16 cellular contexts compared by ENCODE assay signal in genomic region chr22:21917206-21917958, GRCh38. TPM values are rescaled to one million over a fixed set of nuclear protein-coding genes. Genes with fewer than 3 reads are reported as not detected.
DNase-seq lines count a peak whose midpoint lies in the region; ATAC-seq, FAIRE-seq and TF ChIP-seq lines count a peak whose summit lies in the region.
"Had no signal": no experiment of that assay in that cellular context is flagged by ENCODE, and none has a peak within 500 bp of the region (broad histone marks: within the 10 kb centered on the region; RNA-seq: fewer than 3 reads in every experiment).

No MANE protein-coding gene starts in this region.

- peak; percentile 15 to 28; a peak in 2 of 4 replicates for TF ChIP-seq RAD21 in H1 (IDR thresholded peaks at IDR 0.05 in 1 of 2, conservative IDR thresholded peaks at IDR 0.05 in 1 of 2; ENCODE audit: low read depth in 2 of 2, low read length in 2 of 2)

- H3K23me2 ChIP-seq in H1 (ENCODE audit: low read depth, low read length), result no peaks in the 10 kb centered on the region

- H3K4me3 Mint-ChIP-seq in activated CD4-positive, alpha-beta T cell treated with anti-CD3 and anti-CD28 coated beads for 36 hours, result no peak overlapping the region
- H3K4me3 Mint-ChIP-seq: activated T-helper 1 cell treated with anti-CD3 and anti-CD28 coated beads, Interleukin-12 subunit alpha, Interleukin-12 subunit beta, Interleukin-2, Interleukin-4 antibody, amounts not matched to agents 30 ng/mL and 10 ng/mL and 1 ng/mL, durations not matched to agents 14 hours and 24 hours and 36 hours had no signal

- TF ChIP-seq EP300 in H1 (IDR thresholded peaks at IDR 0.05; ENCODE audit: borderline replicate concordance in 1 of 2, low read depth in 2 of 2, low read length in 2 of 2), result no peak

- no peaks in the 10 kb centered on the region for H4K20me1 ChIP-seq in H1 (replicated peaks in 1 of 2; ENCODE audit: control insufficient read depth in 1 of 2, insufficient read depth in 2 of 2, low read length in 2 of 2)

- H3K9me3 Mint-ChIP-seq in activated CD4-positive, alpha-beta T cell treated with anti-CD3 and anti-CD28 coated beads for 36 hours (ENCODE audit: low read depth), result no peaks in the 10 kb centered on the region
- H3K9me3 Mint-ChIP-seq: activated T-helper 1 cell treated with anti-CD3 and anti-CD28 coated beads, Interleukin-12 subunit alpha, Interleukin-12 subunit beta, Interleukin-2, Interleukin-4 antibody, amounts not matched to agents 30 ng/mL and 10 ng/mL and 1 ng/mL, durations not matched to agents 14 hours and 24 hours and 36 hours had no signal

- no peak overlapping the region; the same call in 1 of the 2 replicates for H2AK5ac ChIP-seq in H1 (ENCODE audit: low read depth, low read length)

- H3K23ac ChIP-seq in H1 (ENCODE audit: insufficient read length), result no peak overlapping the region

- H2BK5ac ChIP-seq in H1 (ENCODE audit: low read depth, low read length), result no peak overlapping the region; the same call in 1 of the 2 replicates

- intact Hi-C loops in Right ventricle myocardium superior (cut with DNase I) (no loop called here), left ventricle myocardium inferior (cut with micrococcal nuclease) (no loop called here), right lobe of liver (cut with DNase I) (no loop called here), uterus (cut with DNase I; ENCODE audit: low total_unique reads) (no loop called here), breast epithelium (cut with DNase I; ENCODE audit: low total_unique reads) (loop anchor here (5.0 kb wide), 1 partner anchor 745 kb away; no protein-coding TSS in a partner anchor)
- intact Hi-C loops in activated CD4-positive, alpha-beta T cell treated with anti-CD3 and anti-CD28 coated beads for 36 hours (cut with DNase I, micrococcal nuclease), result no loop called here

- no peak overlapping the region for H3K56ac ChIP-seq in H1 (replicated peaks; ENCODE audit: insufficient read length, low read depth, low read length)

- H3K18ac ChIP-seq in H1 (ENCODE audit: extremely low read depth, low read length), result peak overlapping the region; percentile 78

- H3K27me3 ChIP-seq in left ventricle myocardium inferior (ENCODE audit: low read depth) (no peaks in the 10 kb centered on the region), H1 (replicated peaks in 1 of 4; ENCODE audit: control insufficient read depth in 3 of 4, extremely low read depth in 1 of 4, insufficient read depth in 3 of 4, low read length in 3 of 4) (no peaks in the 10 kb centered on the region; a peak in 1 of 7 replicates), right lobe of liver (no peaks in the 10 kb centered on the region), uterus (no peaks in the 10 kb centered on the region), breast epithelium (no peaks in the 10 kb centered on the region)

- H4K8ac ChIP-seq in H1 (ENCODE audit: extremely low read depth, insufficient read depth, low read length), result peak overlapping the region; percentile 48; the same call in 1 of the 2 replicates

- H3K36me3 ChIP-seq in left ventricle myocardium inferior (peaks cover 5% of the 10 kb centered on the region), H1 (ENCODE audit: control insufficient read depth in 2 of 4, insufficient read depth in 4 of 4, low read length in 3 of 4) (no peaks in the 10 kb centered on the region), right lobe of liver (no peaks in the 10 kb centered on the region), uterus (no peaks in the 10 kb centered on the region), breast epithelium (no peaks in the 10 kb centered on the region)

- H3K4me1 Mint-ChIP-seq in activated CD4-positive, alpha-beta T cell treated with anti-CD3 and anti-CD28 coated beads for 36 hours, result no peaks in the 10 kb centered on the region

- no peaks in the 10 kb centered on the region for H3K79me2 ChIP-seq in H1 (ENCODE audit: control insufficient read depth in 1 of 2, insufficient read depth in 2 of 2, low read length in 2 of 2)

- H2BK15ac ChIP-seq in H1 (ENCODE audit: low read length), result 0 out of 2 replicates have a peak overlapping the region, but pooled peaks have one; percentile 31

- H3K4me1 ChIP-seq in left ventricle myocardium inferior (peaks cover 12% of the 10 kb centered on the region), H1 (replicated peaks in 1 of 4; ENCODE audit: control insufficient read depth in 3 of 4, insufficient read depth in 4 of 4, low read length in 3 of 4) (peaks cover 13 to 40% (median 30%) of the 10 kb centered on the region in 4 experiments), right lobe of liver (no peaks in the 10 kb centered on the region), uterus (peaks cover 0 to 12% of the 10 kb centered on the region in 2 donors), breast epithelium (no peaks in the 10 kb centered on the region)

- no peak for FAIRE-seq in H1 (lab: Jason Lieb, UNC)
- FAIRE-seq: GM12878 had no signal

- H3K79me1 ChIP-seq in H1 (ENCODE audit: low read depth, low read length), result no peaks in the 10 kb centered on the region

- 77% methylated on average over 17 of the region's 17 CpGs; no CpG with 5 or more reads in 1 of the 2 experiments for WGBS in H1 (ENCODE audit: extremely low coverage in 1 of 2, insufficient coverage in 1 of 2, insufficient read length in 1 of 2, insufficient replicate concordance in 2 of 2, low coverage in 1 of 2, low lambda C conversion rate in 2 of 2, missing lambda C conversion rate in 1 of 2), 2 experiments
- WGBS in right lobe of liver (ENCODE audit: insufficient coverage, low coverage, low lambda C conversion rate, missing lambda C conversion rate), result 56% methylated on average over 7 of the region's 17 CpGs

- no peak overlapping the region for H3K27ac ChIP-seq in left ventricle myocardium inferior (replicated peaks)
- 0 out of 2 replicates have a peak overlapping the region, but pooled peaks have one; percentile 5 for H3K27ac ChIP-seq in H1 (ENCODE audit: low read depth, low read length)
- no peak overlapping the region for H3K27ac ChIP-seq in right lobe of liver
- H3K27ac ChIP-seq in uterus, result peak overlapping the region; percentile 14 to 34
- no peak overlapping the region for H3K27ac ChIP-seq in breast epithelium

- no peak overlapping the region for H3K9ac ChIP-seq in H1 (replicated peaks in 1 of 4; ENCODE audit: extremely low read depth in 1 of 4, low read depth in 3 of 4, low read length in 3 of 4)

- no peak overlapping the region for H3K4ac ChIP-seq in H1 (replicated peaks; ENCODE audit: insufficient read length, low read depth, low read length)

- H3K9me3 ChIP-seq in left ventricle myocardium inferior (replicated peaks), result no peaks in the 10 kb centered on the region
- H3K9me3 ChIP-seq in H1 (ENCODE audit: insufficient read depth in 2 of 2, low read depth in 1 of 2, low read length in 1 of 2), result no peaks in the 10 kb centered on the region
- no peaks in the 10 kb centered on the region for H3K9me3 ChIP-seq in right lobe of liver
- no peaks in the 10 kb centered on the region for H3K9me3 ChIP-seq in uterus
- H3K9me3 ChIP-seq in breast epithelium, result no peaks in the 10 kb centered on the region

- no peak overlapping the region for H4K5ac ChIP-seq in H1 (ENCODE audit: insufficient read length, low read depth, low read length)

- POLR2A ChIA-PET in H1 (lab: Charles Lee; ENCODE audit: partially characterized antibody), result interaction anchor here (1.0 to 2.2 kb wide), 4 partner anchors 10 to 22 kb away, joined by 3 to 9 read pairs (median 6); no protein-coding TSS in a partner anchor
- POLR2A ChIA-PET in activated CD4-positive, alpha-beta T cell treated with anti-CD3 and anti-CD28 coated beads for 36 hours (lab: Charles Lee), result no interaction called here

- CTCF ChIA-PET in H1 (lab: Charles Lee; ENCODE audit: partially characterized antibody), result interaction anchor here (0.7 to 3.0 kb wide), 13 partner anchors 8 to 227 kb away, joined by 3 to 16 read pairs (median 3); no protein-coding TSS in a partner anchor
- CTCF ChIA-PET in activated CD4-positive, alpha-beta T cell treated with anti-CD3 and anti-CD28 coated beads for 36 hours (lab: Charles Lee), result interaction anchor here (0.6 kb wide), 1 partner anchor 36 kb away, joined by 3 read pairs; no protein-coding TSS in a partner anchor

- DNase-seq in Right ventricle myocardium superior, result no peak
- DNase-seq in left ventricle myocardium inferior, result no peak
- DNase-seq in H1 (ENCODE audit: low read depth in 1 of 2, low spot score in 2 of 2), result no peak
- DNase-seq in right lobe of liver, result no peak
- no peak for DNase-seq in uterus
- no peak for DNase-seq in activated CD4-positive, alpha-beta T cell treated with anti-CD3 and anti-CD28 coated beads for 36 hours
- DNase-seq in breast epithelium (ENCODE audit: low spot score in 2 of 2), result no peak
- DNase-seq: GOT3; left colon; NCI-H1436 treated with DMSO at 0.1 percent for 48 hours; NK-92 treated with Interleukin-12 subunit alpha and Interleukin-12 subunit beta, amount 100 ng/mL, for 24 hours; stimulated activated CD4-positive, alpha-beta T cell treated with anti-CD3 and anti-CD28 coated beads, Interleukin-1b, Interleukin-23, amount 100 ng/mL, for 48 hours had no signal

- no peaks in the 10 kb centered on the region for H3K27me3 Mint-ChIP-seq in activated CD4-positive, alpha-beta T cell treated with anti-CD3 and anti-CD28 coated beads for 36 hours

- ATAC-seq in Right ventricle myocardium superior (ENCODE audit: poor library complexity), result peak; percentile 64
- peak in 3 of 4 donors; percentile 8 to 36 (median 16) for ATAC-seq in right lobe of liver
- ATAC-seq in activated CD4-positive, alpha-beta T cell treated with anti-CD3 and anti-CD28 coated beads for 36 hours, result no peak
- no peak for ATAC-seq in HG02885 (IDR thresholded peaks at IDR 0.05; ENCODE audit: poor library complexity, unreplicated experiment)
- ATAC-seq: activated CD4-positive, CD25-positive, alpha-beta regulatory T cell treated with anti-CD3 and anti-CD28 coated beads, Interleukin-2, amount 50 U/mL, for 24 hours; GM12878; left colon had no signal

- 0 out of 2 replicates have a peak overlapping the region, but pooled peaks have one; percentile 87 for H2BK20ac ChIP-seq in H1 (ENCODE audit: low read length)

- H3K36me3 Mint-ChIP-seq in activated CD4-positive, alpha-beta T cell treated with anti-CD3 and anti-CD28 coated beads for 36 hours (ENCODE audit: low read depth), result no peaks in the 10 kb centered on the region

- no peak overlapping the region for H2AFZ ChIP-seq in H1 (ENCODE audit: low read length)

- H2BK120ac ChIP-seq in H1 (replicated peaks; ENCODE audit: low read depth, low read length), result no peak overlapping the region

- peak overlapping the region; percentile 92; the same call in 1 of the 2 replicates for H2BK12ac ChIP-seq in H1 (ENCODE audit: low read depth, low read length)

- H3K14ac ChIP-seq in H1 (ENCODE audit: insufficient read length), result no peak overlapping the region

- H3K4me3 ChIP-seq in left ventricle myocardium inferior, result no peak overlapping the region
- no peak overlapping the region for H3K4me3 ChIP-seq in H1 (ENCODE audit: extremely low read depth in 1 of 4, insufficient read depth in 2 of 4, low read depth in 3 of 4, low read length in 4 of 4)
- no peak overlapping the region for H3K4me3 ChIP-seq in right lobe of liver
- H3K4me3 ChIP-seq in uterus, result no peak overlapping the region
- H3K4me3 ChIP-seq in breast epithelium, result no peak overlapping the region
- H3K4me3 ChIP-seq: GM12878 had no signal

- TF ChIP-seq CTCF in left ventricle myocardium inferior (IDR thresholded peaks at IDR 0.05; ENCODE audit: borderline replicate concordance), result no peak
- no peak for TF ChIP-seq CTCF in H1 (IDR thresholded peaks at IDR 0.05; ENCODE audit: control extremely low read depth in 1 of 3, insufficient read depth in 1 of 3, low read depth in 1 of 3, low read length in 3 of 3)
- no peak for TF ChIP-seq CTCF in right lobe of liver (IDR thresholded peaks at IDR 0.05)
- no peak for TF ChIP-seq CTCF in uterus (IDR thresholded peaks at IDR 0.05)
- no peak for TF ChIP-seq CTCF in breast epithelium (IDR thresholded peaks at IDR 0.05)

- TF ChIP-seq POLR2A in H1 (IDR thresholded peaks at IDR 0.05; ENCODE audit: control extremely low read depth in 1 of 2, low read depth in 2 of 2, low read length in 2 of 2), result no peak
- TF ChIP-seq POLR2A in right lobe of liver (IDR thresholded peaks at IDR 0.05), result no peak
- TF ChIP-seq POLR2A in uterus (IDR thresholded peaks at IDR 0.05), result no peak
- TF ChIP-seq POLR2A in breast epithelium (IDR thresholded peaks at IDR 0.05), result no peak

- H4K91ac ChIP-seq in H1 (replicated peaks; ENCODE audit: insufficient read length, low read length), result peak overlapping the region; percentile 83

- no peak overlapping the region for H3K27ac Mint-ChIP-seq in activated CD4-positive, alpha-beta T cell treated with anti-CD3 and anti-CD28 coated beads for 36 hours
- H3K27ac Mint-ChIP-seq: activated T-helper 1 cell treated with anti-CD3 and anti-CD28 coated beads, Interleukin-12 subunit alpha, Interleukin-12 subunit beta, Interleukin-2, Interleukin-4 antibody, amounts not matched to agents 30 ng/mL and 10 ng/mL and 1 ng/mL, durations not matched to agents 14 hours and 24 hours and 36 hours had no signal

- peak overlapping the region in 1 of 2 experiments; percentile 36; a peak in 1 of 4 replicates for H3K4me2 ChIP-seq in H1 (ENCODE audit: insufficient read depth in 1 of 2, low read depth in 2 of 2, low read length in 2 of 2)

RNA-seq across cellular contexts. Expression of gene PPM1F, which starts 35.3 kb away (rescaled TPM):
- total RNA-seq in Right ventricle myocardium superior, result 19.3 TPM
- 17.5 TPM for total RNA-seq in left ventricle myocardium inferior
- total RNA-seq in H1 (2021; fragmentation: NEBNext Ultra II Directional; extraction: Animal tissue kit (Norgen Biotek cat#: 25700)), result 21.9 and 22.8 TPM in 2 replicates
- 12.4 and 17.7 TPM in 2 replicates for polyA plus RNA-seq in H1 (2011; rRNA removed)
- polyA plus RNA-seq in H1 (2011; cell fraction: cytosol; rRNA removed), result 16.1 TPM
- polyA plus RNA-seq in H1 (2011; cell fraction: nucleus; rRNA removed), result 29.8 TPM
- polyA plus RNA-seq in H1 (2012, experiment 1 of 2), result 10.6 to 14.5 TPM (median 13.2 TPM) in 4 replicates
- 12.1 TPM for polyA plus RNA-seq in H1 (2012, experiment 2 of 2)
- polyA plus RNA-seq in H1 (2013, experiment 1 of 2), result 13.9 TPM
- polyA plus RNA-seq in H1 (2013, experiment 2 of 2), result 12.0 TPM
- 7.1 and 10.5 TPM in 2 replicates for polyA minus RNA-seq in H1 (2011; rRNA and poly(A)+ RNA removed)
- 9.5 TPM for polyA minus RNA-seq in H1 (2011; cell fraction: cytosol; rRNA and poly(A)+ RNA removed)
- polyA minus RNA-seq in H1 (2011; cell fraction: nucleus; rRNA and poly(A)+ RNA removed), result 7.6 TPM
- total RNA-seq in right lobe of liver, result 10 to 100 TPM in 4 of 6 experiments, 1 to 10 TPM in 2; 5.0 to 19.4 (median 12.8) TPM
- total RNA-seq in uterus, result 10 to 100 TPM; 16.2 to 67.3 (median 48.8) TPM
- 10 to 100 TPM; 23.6 to 27.7 TPM for total RNA-seq in activated CD4-positive, alpha-beta T cell treated with anti-CD3 and anti-CD28 coated beads for 36 hours
- total RNA-seq in breast epithelium, result 10 to 100 TPM; 24.3 to 45.2 (median 28.1) TPM

RNA-seq across cellular contexts. Expression of gene MAPK1, which starts 49.9 kb away (rescaled TPM):
- total RNA-seq in Right ventricle myocardium superior, result 75.2 TPM
- total RNA-seq in left ventricle myocardium inferior, result 91.7 TPM
- 95.8 and 101 TPM in 2 replicates for total RNA-seq in H1 (2021; fragmentation: NEBNext Ultra II Directional; extraction: Animal tissue kit (Norgen Biotek cat#: 25700))
- 20.9 and 28.1 TPM in 2 replicates for polyA plus RNA-seq in H1 (2011; rRNA removed)
- polyA plus RNA-seq in H1 (2011; cell fraction: cytosol; rRNA removed), result 28.5 TPM
- polyA plus RNA-seq in H1 (2011; cell fraction: nucleus; rRNA removed), result 32.3 TPM
- 38.2 to 61.7 TPM (median 47.8 TPM) in 4 replicates for polyA plus RNA-seq in H1 (2012, experiment 1 of 2)
- polyA plus RNA-seq in H1 (2012, experiment 2 of 2), result 8.1 TPM
- polyA plus RNA-seq in H1 (2013, experiment 1 of 2), result 33.8 TPM
- 35.8 TPM for polyA plus RNA-seq in H1 (2013, experiment 2 of 2)
- 84.6 and 115 TPM in 2 replicates for polyA minus RNA-seq in H1 (2011; rRNA and poly(A)+ RNA removed)
- 21.4 TPM for polyA minus RNA-seq in H1 (2011; cell fraction: cytosol; rRNA and poly(A)+ RNA removed)
- polyA minus RNA-seq in H1 (2011; cell fraction: nucleus; rRNA and poly(A)+ RNA removed), result 25.4 TPM
- 10 to 100 TPM; 43.4 to 75.0 (median 59.5) TPM for total RNA-seq in right lobe of liver
- total RNA-seq in uterus, result 100 to 1,000 TPM in 1 of 4 donors, 10 to 100 TPM in 3; 45.3 to 122 (median 75.2) TPM
- total RNA-seq in activated CD4-positive, alpha-beta T cell treated with anti-CD3 and anti-CD28 coated beads for 36 hours, result 100 to 1,000 TPM in 1 of 2 experiments, 10 to 100 TPM in 1; 91.9 to 108 TPM
- 10 to 100 TPM; 43.3 to 49.9 (median 44.0) TPM for total RNA-seq in breast epithelium

Comparison
In these comparisons a context has a peak if more than half of its experiments do, and no peak if none do; other contexts are left out.
1. ATAC-seq: peak in Right ventricle myocardium superior (single experiment) and right lobe of liver (3 of 4); none in activated CD4-positive, alpha-beta T cell treated with anti-CD3 and anti-CD28 coated beads for 36 hours (single experiment) and HG02885 (single experiment).
2. H3K27ac ChIP-seq: peak in H1 (single experiment) and uterus (2 of 2); none in left ventricle myocardium inferior (single experiment), right lobe of liver (0 of 3) and breast epithelium (0 of 2).